Comparison of ENCODE assay signal across 21 cellular contexts in the genomic region with DNA sequence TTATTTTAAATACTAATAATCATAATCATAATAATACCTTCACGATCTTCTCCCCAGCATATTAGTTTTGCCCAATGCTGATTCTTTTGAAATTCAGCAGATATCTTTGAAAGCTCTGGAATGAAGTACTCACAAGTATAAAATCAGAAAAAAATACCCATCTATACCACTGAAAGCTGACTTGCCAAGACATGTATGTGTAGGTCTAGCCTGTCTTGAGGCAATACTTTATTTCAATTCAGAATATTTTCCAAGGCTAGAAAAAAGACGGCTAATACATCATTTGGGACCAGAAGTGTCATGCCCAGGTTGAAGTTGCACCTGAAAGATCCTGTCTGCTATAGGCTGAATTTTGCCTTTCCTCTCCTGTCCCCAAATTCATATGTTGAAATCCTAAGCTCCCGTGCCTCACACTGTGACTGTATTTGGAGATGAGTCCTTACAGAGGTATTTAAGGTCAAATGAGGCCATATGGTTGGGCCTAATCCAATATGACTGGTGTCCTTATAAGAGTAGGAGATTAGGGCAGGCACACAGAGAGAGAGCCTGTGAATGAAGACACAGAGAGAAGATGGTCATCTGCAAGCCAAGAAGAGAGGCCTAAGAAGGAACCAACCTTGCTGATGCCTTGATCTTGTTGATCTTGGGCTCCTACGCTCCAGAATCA.
DNase-seq lines count a peak whose midpoint lies in the region; ATAC-seq, FAIRE-seq and TF ChIP-seq lines count a peak whose summit lies in the region.
"Had no signal": no experiment of that assay in that cellular context is flagged by ENCODE, and none has a peak within 500 bp of the region (broad histone marks: within the 10 kb centered on the region; RNA-seq: fewer than 3 reads in every experiment).

No MANE protein-coding gene starts in this region.

- H3K79me1 ChIP-seq in mesendoderm (ENCODE audit: low read length), result no peaks in the 10 kb centered on the region

- no peak overlapping the region for H3K4me2 ChIP-seq in mesendoderm (ENCODE audit: low read length)
- H3K4me2 ChIP-seq: PC-9 had no signal

- no peaks in the 10 kb centered on the region for H3K79me2 ChIP-seq in mesendoderm (ENCODE audit: control insufficient read depth, insufficient read depth, low read length)

- FAIRE-seq in GM19239 (lab: Jason Lieb, UNC) (no peak), frontal cortex (lab: Jason Lieb, UNC) (no peak)
- FAIRE-seq: H54 had no signal

- WGBS in mesendoderm (ENCODE audit: extremely low coverage, insufficient coverage, low lambda C conversion rate), result 100% methylated on average over 1 of the region's 4 CpGs

- no peak overlapping the region for H3K56ac ChIP-seq in mesendoderm (ENCODE audit: low read length)

- H3K4ac ChIP-seq in mesendoderm (ENCODE audit: low read depth, low read length), result no peak overlapping the region

- DNase-seq in EL, result peak; percentile 50
- peak; percentile 60 for DNase-seq in epithelial cell of esophagus (ENCODE audit: low read depth)
- peak; percentile 34 for DNase-seq in mesendoderm
- DNase-seq in GM19239 (ENCODE audit: insufficient read length, low spot score), result no peak
- DNase-seq in SHP77 treated with DMSO at 0.1 percent for 48 hours (lab: John Stamatoyannopoulos, UW), result no peak
- DNase-seq in frontal cortex (ENCODE audit: low spot score in 2 of 2), result no peak
- DNase-seq: activated CD4-positive, alpha-beta T cell treated with anti-CD3 and anti-CD28 coated beads for 4 hours; activated naive CD4-positive, alpha-beta T cell treated with anti-CD3 and anti-CD28 coated beads, Interleukin-2, amount 10 ng/mL, durations not matched to agents 7 days and 5 days; C1 segment of cervical spinal cord; NCI-H1048; NCI-H1930; NCI-H226; NCI-H774; PC-9; retina; substantia nigra; upper lobe of right lung had no signal

- no peak for TF ChIP-seq CTCF in epithelial cell of esophagus (IDR thresholded peaks at IDR 0.05; ENCODE audit: insufficient read depth, low read depth, low read length, missing control alignments)

- peaks cover 15% of the 10 kb centered on the region for H3K4me1 ChIP-seq in HUES6 (ENCODE audit: control insufficient read depth, insufficient read depth, low read length)
- peaks cover 3% of the 10 kb centered on the region for H3K4me1 ChIP-seq in mesendoderm (ENCODE audit: control insufficient read depth, low read depth, low read length)
- H3K4me1 ChIP-seq: upper lobe of right lung had no signal

- H3K4me3 ChIP-seq in HUES6 (ENCODE audit: low read depth, low read length), result no peak overlapping the region
- no peak overlapping the region for H3K4me3 ChIP-seq in epithelial cell of esophagus (ENCODE audit: low read length)
- no peak overlapping the region for H3K4me3 ChIP-seq in mesendoderm (ENCODE audit: low read length)
- H3K4me3 ChIP-seq: PC-9, upper lobe of right lung had no signal

- H4K5ac ChIP-seq in mesendoderm (ENCODE audit: low read length), result no peak overlapping the region

- H2AK5ac ChIP-seq in mesendoderm (ENCODE audit: low read length), result no peak overlapping the region

- H3K36me3 ChIP-seq in HUES6 (ENCODE audit: control insufficient read depth, insufficient read depth, low read length) (no peaks in the 10 kb centered on the region), mesendoderm (ENCODE audit: control insufficient read depth, insufficient read depth, low read length) (no peaks in the 10 kb centered on the region)
- H3K36me3 ChIP-seq: upper lobe of right lung had no signal

- H4K8ac ChIP-seq in mesendoderm (ENCODE audit: low read depth, low read length), result no peak overlapping the region

- ATAC-seq in HG03135 (IDR thresholded peaks at IDR 0.05; ENCODE audit: unreplicated experiment), result no peak
- ATAC-seq: upper lobe of right lung had no signal

- no peaks in the 10 kb centered on the region for H3K9me3 ChIP-seq in HUES6 (ENCODE audit: control insufficient read depth, insufficient read depth, low read depth, low read length)
- H3K9me3 ChIP-seq: upper lobe of right lung had no signal

- peak overlapping the region; percentile 58; the same call in 1 of the 2 replicates for H3K27ac ChIP-seq in HUES6 (ENCODE audit: low read depth, low read length)
- H3K27ac ChIP-seq in mesendoderm (ENCODE audit: low read depth, low read length), result no peak overlapping the region
- H3K27ac ChIP-seq: epithelial cell of prostate, PC-9, upper lobe of right lung had no signal

- no peak overlapping the region for H3K23ac ChIP-seq in mesendoderm (ENCODE audit: low read length)

- no peak overlapping the region for H2BK120ac ChIP-seq in mesendoderm (ENCODE audit: low read depth, low read length)

- no peak overlapping the region for H2BK15ac ChIP-seq in mesendoderm (replicated peaks; ENCODE audit: low read depth)

- H3K9ac ChIP-seq in HUES6 (ENCODE audit: low read length) (no peak overlapping the region), mesendoderm (ENCODE audit: low read length) (no peak overlapping the region)

- H2BK5ac ChIP-seq in mesendoderm (ENCODE audit: low read length), result no peak overlapping the region

- no peak overlapping the region for H3K18ac ChIP-seq in mesendoderm (ENCODE audit: low read length)

- H3K27me3 ChIP-seq in HUES6 (ENCODE audit: control insufficient read depth, insufficient read depth, low read length), result no peaks in the 10 kb centered on the region
- H3K27me3 ChIP-seq in mesendoderm (ENCODE audit: insufficient read depth, low read length, poor library complexity), result no peaks in the 10 kb centered on the region
- H3K27me3 ChIP-seq: upper lobe of right lung had no signal

Comparison
In these comparisons a context has a peak if more than half of its experiments do, and no peak if none do; other contexts are left out.
1. DNase-seq: peak in EL (single experiment), epithelial cell of esophagus (single experiment) and mesendoderm (single experiment); none in GM19239 (single experiment), SHP77 treated with DMSO at 0.1 percent for 48 hours (single experiment) and frontal cortex (0 of 2).